Comparison of ENCODE assay signal across 9 cellular contexts in the genomic region with DNA sequence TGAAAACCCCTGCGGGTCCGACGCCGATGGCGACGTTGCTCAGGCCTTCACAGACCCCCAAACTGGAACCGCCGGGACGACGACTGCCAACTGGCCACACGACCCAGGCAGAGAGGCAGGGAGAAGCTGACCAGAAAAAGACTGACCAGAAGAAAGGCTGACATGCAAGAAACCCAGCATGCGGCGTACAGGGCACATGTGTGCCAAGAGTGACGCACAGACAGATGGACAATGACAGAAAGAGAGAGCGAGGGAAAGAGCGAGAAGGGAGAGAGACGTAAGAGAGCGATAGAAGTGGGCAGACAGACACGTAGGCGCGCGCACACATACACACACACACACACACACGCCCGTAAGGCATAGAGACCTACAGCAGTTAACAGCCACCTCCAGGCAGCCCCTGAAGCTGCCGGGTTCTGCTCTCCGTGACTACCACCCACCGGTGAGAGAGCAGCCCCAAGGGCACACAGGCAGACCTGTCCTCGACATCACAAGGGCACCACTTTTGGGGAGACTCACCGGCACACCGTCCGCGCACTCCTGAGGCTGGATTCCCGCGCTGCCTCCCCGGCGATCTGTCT.
A peak's percentile ranks its signal among the peaks of the same experiment; 100 is the strongest.
DNase-seq lines count a peak whose midpoint lies in the region; ATAC-seq and TF ChIP-seq lines count a peak whose summit lies in the region.
"Had no signal": no experiment of that assay in that cellular context is flagged by ENCODE, and none has a peak within 500 bp of the region (broad histone marks: within the 10 kb centered on the region; RNA-seq: fewer than 3 reads in every experiment).

No MANE protein-coding gene starts in this region.

- H3K4me3 Mint-ChIP-seq in WTC11 = peak overlapping the region; percentile 87

- H3K27ac ChIP-seq in esophagus muscularis mucosa (replicated peaks in 1 of 4) = peak overlapping the region; percentile 33 to 62 (median 59)
- H3K27ac ChIP-seq in muscle layer of duodenum (ENCODE audit: low read length) = no peak overlapping the region
- peak overlapping the region in 1 of 3 donors; percentile 44 for H3K27ac ChIP-seq in thyroid gland

- DNase-seq in WTC11 (ENCODE audit: low spot score) (no peak), esophagus muscularis mucosa (ENCODE audit: extremely low spot score) (no peak), thyroid gland (no peak), NCI-H1048 (lab: John Stamatoyannopoulos, UW) (no peak)
- no peak for DNase-seq in effector CD4-positive, alpha-beta T cell
- DNase-seq in NK-92 treated with Interleukin-12 subunit alpha and Interleukin-12 subunit beta, amount 100 ng/mL, for 24 hours (lab: John Stamatoyannopoulos, UW) = no peak
- DNase-seq: foreskin melanocyte, NCI-H1694 treated with DMSO at 0.1 percent for 48 hours had no signal

- 54% methylated on average over 21 of the region's 36 CpGs for WGBS in esophagus muscularis mucosa
- 61 to 67% methylated on average over 35 of the region's 36 CpGs for WGBS in thyroid gland, 2 donors

- H3K4me1 ChIP-seq in esophagus muscularis mucosa = peaks cover 0 to 4% (median 0%) of the 10 kb centered on the region in 4 donors
- no peaks in the 10 kb centered on the region for H3K4me1 ChIP-seq in muscle layer of duodenum (ENCODE audit: control insufficient read depth in 1 of 2, insufficient read depth in 2 of 2, low read length in 2 of 2)
- peaks cover 0 to 4% of the 10 kb centered on the region in 2 donors for H3K4me1 ChIP-seq in thyroid gland

- H3K36me3 Mint-ChIP-seq in WTC11 = peaks cover 37% of the 10 kb centered on the region

- POLR2A ChIA-PET in WTC11 (lab: Charles Lee) = interaction anchor here (0.5 kb wide), 1 partner anchor 44 kb away, joined by 3 read pairs; no protein-coding TSS in a partner anchor

- H3K27ac Mint-ChIP-seq in WTC11 = no peak overlapping the region

- TF ChIP-seq CTCF in WTC11 (IDR thresholded peaks at IDR 0.05) = no peak
- TF ChIP-seq CTCF in esophagus muscularis mucosa (IDR thresholded peaks at IDR 0.05) = no peak
- no peak for TF ChIP-seq CTCF in thyroid gland (IDR thresholded peaks at IDR 0.05)

- peaks cover 0 to 40% (median 14%) of the 10 kb centered on the region in 4 donors for H3K9me3 ChIP-seq in esophagus muscularis mucosa
- peaks cover 0 to 29% of the 10 kb centered on the region in 2 donors for H3K9me3 ChIP-seq in muscle layer of duodenum (ENCODE audit: control insufficient read depth in 1 of 2, low read length in 2 of 2)
- H3K9me3 ChIP-seq in thyroid gland = no peaks in the 10 kb centered on the region

- no peaks in the 10 kb centered on the region for H3K27me3 ChIP-seq in esophagus muscularis mucosa
- no peaks in the 10 kb centered on the region for H3K27me3 ChIP-seq in muscle layer of duodenum (ENCODE audit: low read depth, low read length)
- H3K27me3 ChIP-seq in thyroid gland = no peaks in the 10 kb centered on the region

- TF ChIP-seq EP300 in esophagus muscularis mucosa (IDR thresholded peaks at IDR 0.05) = no peak

- intact Hi-C loops in esophagus muscularis mucosa (cut with DNase I) = no loop called here
- intact Hi-C loops in thyroid gland (cut with DNase I) = no loop called here

- TF ChIP-seq POLR2A in esophagus muscularis mucosa (IDR thresholded peaks at IDR 0.05; ENCODE audit: low read depth) (no peak), thyroid gland (IDR thresholded peaks at IDR 0.05) (no peak)

- CTCF ChIA-PET in WTC11 (lab: Charles Lee) = interaction anchor here (0.6 kb wide), 1 partner anchor 15 kb away, joined by 3 read pairs; no protein-coding TSS in a partner anchor

- H3K27me3 Mint-ChIP-seq in WTC11 (ENCODE audit: low read depth) = peaks cover 24% of the 10 kb centered on the region

- peak overlapping the region; percentile 47 to 74 (median 54) for H3K4me3 ChIP-seq in esophagus muscularis mucosa
- H3K4me3 ChIP-seq in muscle layer of duodenum (ENCODE audit: low read depth in 1 of 2, low read length in 2 of 2) = peak overlapping the region; percentile 37 to 59
- H3K4me3 ChIP-seq in thyroid gland (replicated peaks in 1 of 3) = peak overlapping the region in 2 of 3 donors; percentile 27 to 39

- peaks cover 3% of the 10 kb centered on the region; the same call in 1 of the 2 replicates for H3K4me1 Mint-ChIP-seq in WTC11

- peaks cover 38% of the 10 kb centered on the region for H3K9me3 Mint-ChIP-seq in WTC11

- peak; percentile 26; the same call in 1 of the 2 replicates for ATAC-seq in WTC11

- no peaks in the 10 kb centered on the region for H3K36me3 ChIP-seq in esophagus muscularis mucosa
- no peaks in the 10 kb centered on the region for H3K36me3 ChIP-seq in muscle layer of duodenum (ENCODE audit: control insufficient read depth in 1 of 2, insufficient read depth in 2 of 2, low read length in 2 of 2)
- H3K36me3 ChIP-seq in thyroid gland = no peaks in the 10 kb centered on the region

TF ChIP-seq in WTC11, 78 proteins besides CTCF, POLR2A, EP300 and RAD21 (continues in another document):
- TF ChIP-seq, protein P1, sequence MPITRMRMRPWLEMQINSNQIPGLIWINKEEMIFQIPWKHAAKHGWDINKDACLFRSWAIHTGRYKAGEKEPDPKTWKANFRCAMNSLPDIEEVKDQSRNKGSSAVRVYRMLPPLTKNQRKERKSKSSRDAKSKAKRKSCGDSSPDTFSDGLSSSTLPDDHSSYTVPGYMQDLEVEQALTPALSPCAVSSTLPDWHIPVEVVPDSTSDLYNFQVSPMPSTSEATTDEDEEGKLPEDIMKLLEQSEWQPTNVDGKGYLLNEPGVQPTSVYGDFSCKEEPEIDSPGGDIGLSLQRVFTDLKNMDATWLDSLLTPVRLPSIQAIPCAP (CRISPR knock-in tag; IDR thresholded peaks at IDR 0.05) = no peak
- TF ChIP-seq ZNF396 (CRISPR knock-in tag; IDR thresholded peaks at IDR 0.05; ENCODE audit: borderline replicate concordance) = no peak
- no peak for TF ChIP-seq ZNF671 (CRISPR knock-in tag; IDR thresholded peaks at IDR 0.05)
- TF ChIP-seq SOX15 (CRISPR knock-in tag; IDR thresholded peaks at IDR 0.05) = no peak
- no peak; the same call in 1 of the 2 replicates for TF ChIP-seq FOXK1 (CRISPR knock-in tag; IDR thresholded peaks at IDR 0.05)
- TF ChIP-seq, protein P2, sequence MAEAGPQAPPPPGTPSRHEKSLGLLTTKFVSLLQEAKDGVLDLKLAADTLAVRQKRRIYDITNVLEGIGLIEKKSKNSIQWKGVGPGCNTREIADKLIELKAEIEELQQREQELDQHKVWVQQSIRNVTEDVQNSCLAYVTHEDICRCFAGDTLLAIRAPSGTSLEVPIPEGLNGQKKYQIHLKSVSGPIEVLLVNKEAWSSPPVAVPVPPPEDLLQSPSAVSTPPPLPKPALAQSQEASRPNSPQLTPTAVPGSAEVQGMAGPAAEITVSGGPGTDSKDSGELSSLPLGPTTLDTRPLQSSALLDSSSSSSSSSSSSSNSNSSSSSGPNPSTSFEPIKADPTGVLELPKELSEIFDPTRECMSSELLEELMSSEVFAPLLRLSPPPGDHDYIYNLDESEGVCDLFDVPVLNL (CRISPR knock-in tag; IDR thresholded peaks at IDR 0.05; ENCODE audit: borderline replicate concordance, low read depth) = no peak
- TF ChIP-seq ZNF232 (CRISPR knock-in tag; IDR thresholded peaks at IDR 0.05) = no peak
- no peak for TF ChIP-seq OVOL2 (CRISPR knock-in tag; IDR thresholded peaks at IDR 0.05; ENCODE audit: borderline replicate concordance)
- no peak for TF ChIP-seq SMAD4 (CRISPR knock-in tag; IDR thresholded peaks at IDR 0.05)
- TF ChIP-seq GABPB1 (CRISPR knock-in tag; IDR thresholded peaks at IDR 0.05) = no peak
- TF ChIP-seq ATF1 (CRISPR knock-in tag; IDR thresholded peaks at IDR 0.05) = no peak
- TF ChIP-seq SMAD3 (CRISPR knock-in tag; IDR thresholded peaks at IDR 0.05; ENCODE audit: borderline replicate concordance) = no peak
- TF ChIP-seq NR2C2 (CRISPR knock-in tag; IDR thresholded peaks at IDR 0.05) = no peak
- TF ChIP-seq KAT7 (CRISPR knock-in tag; IDR thresholded peaks at IDR 0.05; ENCODE audit: borderline replicate concordance) = no peak
- TF ChIP-seq, protein P3, sequence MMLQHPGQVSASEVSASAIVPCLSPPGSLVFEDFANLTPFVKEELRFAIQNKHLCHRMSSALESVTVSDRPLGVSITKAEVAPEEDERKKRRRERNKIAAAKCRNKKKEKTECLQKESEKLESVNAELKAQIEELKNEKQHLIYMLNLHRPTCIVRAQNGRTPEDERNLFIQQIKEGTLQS (CRISPR knock-in tag; conservative IDR thresholded peaks at IDR 0.05) = no peak
- TF ChIP-seq, protein P4, sequence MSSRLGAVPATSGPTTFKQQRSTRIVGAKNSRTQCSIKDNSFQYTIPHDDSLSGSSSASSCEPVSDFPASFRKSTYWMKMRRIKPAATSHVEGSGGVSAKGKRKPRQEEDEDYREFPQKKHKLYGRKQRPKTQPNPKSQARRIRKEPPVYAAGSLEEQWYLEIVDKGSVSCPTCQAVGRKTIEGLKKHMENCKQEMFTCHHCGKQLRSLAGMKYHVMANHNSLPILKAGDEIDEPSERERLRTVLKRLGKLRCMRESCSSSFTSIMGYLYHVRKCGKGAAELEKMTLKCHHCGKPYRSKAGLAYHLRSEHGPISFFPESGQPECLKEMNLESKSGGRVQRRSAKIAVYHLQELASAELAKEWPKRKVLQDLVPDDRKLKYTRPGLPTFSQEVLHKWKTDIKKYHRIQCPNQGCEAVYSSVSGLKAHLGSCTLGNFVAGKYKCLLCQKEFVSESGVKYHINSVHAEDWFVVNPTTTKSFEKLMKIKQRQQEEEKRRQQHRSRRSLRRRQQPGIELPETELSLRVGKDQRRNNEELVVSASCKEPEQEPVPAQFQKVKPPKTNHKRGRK (CRISPR knock-in tag; IDR thresholded peaks at IDR 0.05; ENCODE audit: borderline replicate concordance) = no peak
- TF ChIP-seq, protein P5, sequence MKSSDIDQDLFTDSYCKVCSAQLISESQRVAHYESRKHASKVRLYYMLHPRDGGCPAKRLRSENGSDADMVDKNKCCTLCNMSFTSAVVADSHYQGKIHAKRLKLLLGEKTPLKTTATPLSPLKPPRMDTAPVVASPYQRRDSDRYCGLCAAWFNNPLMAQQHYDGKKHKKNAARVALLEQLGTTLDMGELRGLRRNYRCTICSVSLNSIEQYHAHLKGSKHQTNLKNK (CRISPR knock-in tag; IDR thresholded peaks at IDR 0.05) = no peak
- TF ChIP-seq, protein P6, sequence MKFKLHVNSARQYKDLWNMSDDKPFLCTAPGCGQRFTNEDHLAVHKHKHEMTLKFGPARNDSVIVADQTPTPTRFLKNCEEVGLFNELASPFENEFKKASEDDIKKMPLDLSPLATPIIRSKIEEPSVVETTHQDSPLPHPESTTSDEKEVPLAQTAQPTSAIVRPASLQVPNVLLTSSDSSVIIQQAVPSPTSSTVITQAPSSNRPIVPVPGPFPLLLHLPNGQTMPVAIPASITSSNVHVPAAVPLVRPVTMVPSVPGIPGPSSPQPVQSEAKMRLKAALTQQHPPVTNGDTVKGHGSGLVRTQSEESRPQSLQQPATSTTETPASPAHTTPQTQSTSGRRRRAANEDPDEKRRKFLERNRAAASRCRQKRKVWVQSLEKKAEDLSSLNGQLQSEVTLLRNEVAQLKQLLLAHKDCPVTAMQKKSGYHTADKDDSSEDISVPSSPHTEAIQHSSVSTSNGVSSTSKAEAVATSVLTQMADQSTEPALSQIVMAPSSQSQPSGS (CRISPR knock-in tag; IDR thresholded peaks at IDR 0.05; ENCODE audit: borderline replicate concordance, low read depth) = no peak
